Comparison of ENCODE assay signal across 13 cellular contexts in genomic region chr6:10696655-10697054, GRCh38. TPM values are rescaled to one million over a fixed set of nuclear protein-coding genes. Genes with fewer than 3 reads are reported as not detected.
DNase-seq lines count a peak whose midpoint lies in the region; ATAC-seq and TF ChIP-seq lines count a peak whose summit lies in the region.
"Had no signal": no experiment of that assay in that cellular context is flagged by ENCODE, and none has a peak within 500 bp of the region (broad histone marks: within the 10 kb centered on the region; RNA-seq: fewer than 3 reads in every experiment).

No MANE protein-coding gene starts in this region.

- H3K9me3 ChIP-seq in HUES48 (ENCODE audit: control insufficient read depth, insufficient read depth, low read length): no peaks in the 10 kb centered on the region
- H3K9me3 ChIP-seq: gastrocnemius medialis had no signal

- no peaks in the 10 kb centered on the region for H3K27me3 Mint-ChIP-seq in T-helper 1 cell treated with Interleukin-12 subunit alpha and Interleukin-12 subunit beta and Interleukin-4 antibody, amounts not matched to agents 30 μg/mL and 1 μg/mL, for 36 hours (ENCODE audit: low read depth)
- no peaks in the 10 kb centered on the region for H3K27me3 Mint-ChIP-seq in activated naive CD8-positive, alpha-beta T cell
- H3K27me3 Mint-ChIP-seq in neural crest cell (ENCODE audit: low read depth): no peaks in the 10 kb centered on the region
- H3K27me3 Mint-ChIP-seq: effector memory CD8-positive, alpha-beta T cell had no signal

- H3K4me1 Mint-ChIP-seq in T-helper 1 cell treated with Interleukin-12 subunit alpha and Interleukin-12 subunit beta and Interleukin-4 antibody, amounts not matched to agents 30 μg/mL and 1 μg/mL, for 36 hours (ENCODE audit: low read depth): peaks cover 28% of the 10 kb centered on the region
- peaks cover 59% of the 10 kb centered on the region for H3K4me1 Mint-ChIP-seq in activated naive CD8-positive, alpha-beta T cell (ENCODE audit: low read depth)
- peaks cover 25% of the 10 kb centered on the region for H3K4me1 Mint-ChIP-seq in neural crest cell

- H3K36me3 ChIP-seq in HUES48 (ENCODE audit: control insufficient read depth, insufficient read depth, low read length): peaks cover 51% of the 10 kb centered on the region

- no peak overlapping the region for H3K27ac ChIP-seq in HUES48 (ENCODE audit: low read depth, low read length)
- H3K27ac ChIP-seq: brain microvascular endothelial cell had no signal

- no peak for TF ChIP-seq CTCF in neural crest cell (conservative IDR thresholded peaks at IDR 0.05)

- ATAC-seq in HG02588 (IDR thresholded peaks at IDR 0.05; ENCODE audit: unreplicated experiment): no peak
- ATAC-seq: effector memory CD8-positive, alpha-beta T cell; gastrocnemius medialis had no signal

- H3K27me3 ChIP-seq in HUES48 (ENCODE audit: control insufficient read depth, insufficient read depth, low read length): no peaks in the 10 kb centered on the region
- H3K27me3 ChIP-seq: brain microvascular endothelial cell, gastrocnemius medialis had no signal

- no peak for TF ChIP-seq POLR2A in erythroblast (IDR thresholded peaks at IDR 0.05; ENCODE audit: low read length)

- peaks cover 30% of the 10 kb centered on the region for H3K36me3 Mint-ChIP-seq in T-helper 1 cell treated with Interleukin-12 subunit alpha and Interleukin-12 subunit beta and Interleukin-4 antibody, amounts not matched to agents 30 μg/mL and 1 μg/mL, for 36 hours (ENCODE audit: low read depth)
- H3K36me3 Mint-ChIP-seq in activated naive CD8-positive, alpha-beta T cell: peaks cover 8% of the 10 kb centered on the region
- H3K36me3 Mint-ChIP-seq in neural crest cell (ENCODE audit: low read depth): peaks cover 6% of the 10 kb centered on the region

- H3K4me3 ChIP-seq in HUES48 (ENCODE audit: low read depth, low read length): peak overlapping the region; percentile 98

- DNase-seq in T-helper 1 cell: no peak
- DNase-seq in neural crest cell (ENCODE audit: low read depth, low spot score): no peak
- no peak for DNase-seq in erythroblast (lab: John Stamatoyannopoulos, UW)
- DNase-seq in iPS-NIHi7 (ENCODE audit: extremely low spot score): no peak
- DNase-seq: 8988T; brain microvascular endothelial cell; effector memory CD8-positive, alpha-beta T cell; gastrocnemius medialis; T1000 had no signal

- no peak overlapping the region for H3K27ac Mint-ChIP-seq in T-helper 1 cell treated with Interleukin-12 subunit alpha and Interleukin-12 subunit beta and Interleukin-4 antibody, amounts not matched to agents 30 μg/mL and 1 μg/mL, for 36 hours
- H3K27ac Mint-ChIP-seq in activated naive CD8-positive, alpha-beta T cell: no peak overlapping the region
- peak overlapping the region; percentile 78 for H3K27ac Mint-ChIP-seq in neural crest cell (ENCODE audit: unreplicated experiment)

- no peak overlapping the region for H3K9ac ChIP-seq in HUES48 (ENCODE audit: low read depth, low read length)

- H3K9me3 Mint-ChIP-seq in T-helper 1 cell treated with Interleukin-12 subunit alpha and Interleukin-12 subunit beta and Interleukin-4 antibody, amounts not matched to agents 30 μg/mL and 1 μg/mL, for 36 hours: no peaks in the 10 kb centered on the region
- H3K9me3 Mint-ChIP-seq in activated naive CD8-positive, alpha-beta T cell (ENCODE audit: low read depth): no peaks in the 10 kb centered on the region
- no peaks in the 10 kb centered on the region for H3K9me3 Mint-ChIP-seq in neural crest cell
- H3K9me3 Mint-ChIP-seq: effector memory CD8-positive, alpha-beta T cell had no signal

- H3K4me1 ChIP-seq in HUES48 (ENCODE audit: control insufficient read depth, insufficient read depth, low read length): peaks cover 6% of the 10 kb centered on the region; the same call in 1 of the 2 replicates

- H3K4me3 Mint-ChIP-seq in T-helper 1 cell treated with Interleukin-12 subunit alpha and Interleukin-12 subunit beta and Interleukin-4 antibody, amounts not matched to agents 30 μg/mL and 1 μg/mL, for 36 hours: peak overlapping the region; percentile 15
- H3K4me3 Mint-ChIP-seq in activated naive CD8-positive, alpha-beta T cell: peak overlapping the region; percentile 93
- H3K4me3 Mint-ChIP-seq in neural crest cell: peak overlapping the region; percentile 82

RNA-seq across cellular contexts. Expression of gene PAK1IP1, which starts 1.9 kb away (rescaled TPM):
- 21.6 and 25.4 TPM in 2 replicates for total RNA-seq in neural crest cell

RNA-seq across cellular contexts. Expression of gene C6orf52, which starts 2.2 kb away (rescaled TPM):
- 5.3 and 8.2 TPM in 2 replicates for total RNA-seq in neural crest cell

RNA-seq across cellular contexts. Expression of gene TMEM14C, which starts 26.2 kb away (rescaled TPM):
- total RNA-seq in neural crest cell: 88.3 and 90.5 TPM in 2 replicates

RNA-seq across cellular contexts. Expression of gene TMEM14B, which starts 51.0 kb away (rescaled TPM):
- total RNA-seq in neural crest cell: 80.8 and 81.5 TPM in 2 replicates

Comparison
In these comparisons a context has a peak if more than half of its experiments do, and no peak if none do; other contexts are left out.
1. H3K4me3 Mint-ChIP-seq: peak in every context shown above with its lines; median percentile 93 in activated naive CD8-positive, alpha-beta T cell; 82 in neural crest cell; 15 in T-helper 1 cell treated with Interleukin-12 subunit alpha and Interleukin-12 subunit beta and Interleukin-4 antibody, amounts not matched to agents 30 μg/mL and 1 μg/mL, for 36 hours.